In genomic region chr4:82493721-82494425, GRCh38 we compare ENCODE assay signal across 20 cellular contexts.
DNase-seq lines count a peak whose midpoint lies in the region; ATAC-seq lines count a peak whose summit lies in the region.
"Had no signal": no experiment of that assay in that cellular context is flagged by ENCODE, and none has a peak within 500 bp of the region (broad histone marks: within the 10 kb centered on the region; RNA-seq: fewer than 3 reads in every experiment).

No MANE protein-coding gene starts in this region.

- POLR2A ChIA-PET in CD8-positive, alpha-beta memory T cell (lab: Charles Lee), result no interaction called here

- DNase-seq in AG08396 (ENCODE audit: low spot score) (peak; percentile 23), GM04503 (ENCODE audit: low read depth) (peak; percentile 58), MV-4-11 (lab: John Stamatoyannopoulos, UW) (peak; percentile 33), fibroblast of peridontal ligament (ENCODE audit: extremely low read depth) (peak; percentile 11), T1000 (lab: John Stamatoyannopoulos, UW) (no peak)
- DNase-seq in CD8-positive, alpha-beta memory T cell, result no peak
- DNase-seq: ACHN; activated naive CD4-positive, alpha-beta T cell treated with anti-CD3 and anti-CD28 coated beads for 36 hours; activated T-cell treated with anti-CD3 and anti-CD28 coated beads for 4 hours; body of pancreas; Calu3; cortex of kidney; left ventricle myocardium superior; naive B cell; NCI-H524 treated with DMSO at 0.1 percent for 48 hours; PC-3; posterior cingulate gyrus; stimulated activated CD4-positive, alpha-beta T cell treated with anti-CD3 and anti-CD28 coated beads, Interleukin-2, amount 100 ng/mL, for 48 hours had no signal

- no peak overlapping the region for H3K27ac ChIP-seq in CD8-positive, alpha-beta memory T cell (ENCODE audit: low read depth, low read length)
- H3K27ac ChIP-seq: body of pancreas had no signal

- H3K36me3 Mint-ChIP-seq in CD8-positive, alpha-beta memory T cell, result peaks cover 0 to 6% (median 0%) of the 10 kb centered on the region in 3 donors
- H3K36me3 Mint-ChIP-seq: naive B cell had no signal

- no peaks in the 10 kb centered on the region for H3K9me3 Mint-ChIP-seq in CD8-positive, alpha-beta memory T cell
- H3K9me3 Mint-ChIP-seq: activated naive CD4-positive, alpha-beta T cell treated with anti-CD3 and anti-CD28 coated beads for 36 hours; naive B cell had no signal

- no peak overlapping the region for H3K4me3 Mint-ChIP-seq in CD8-positive, alpha-beta memory T cell
- H3K4me3 Mint-ChIP-seq: activated naive CD4-positive, alpha-beta T cell treated with anti-CD3 and anti-CD28 coated beads for 36 hours; naive B cell had no signal

- no peaks in the 10 kb centered on the region for H3K9me3 ChIP-seq in CD8-positive, alpha-beta memory T cell (ENCODE audit: low read length)
- H3K9me3 ChIP-seq: body of pancreas had no signal

- no peaks in the 10 kb centered on the region for H3K4me1 ChIP-seq in CD8-positive, alpha-beta memory T cell (ENCODE audit: insufficient read depth, low read length)

- no peaks in the 10 kb centered on the region for H3K4me1 Mint-ChIP-seq in CD8-positive, alpha-beta memory T cell
- H3K4me1 Mint-ChIP-seq: naive B cell had no signal

- CTCF ChIA-PET in CD8-positive, alpha-beta memory T cell (lab: Charles Lee), result no interaction called here

- peaks cover 0 to 2% of the 10 kb centered on the region in 2 donors for H3K27me3 Mint-ChIP-seq in CD8-positive, alpha-beta memory T cell
- H3K27me3 Mint-ChIP-seq: naive B cell had no signal

- no peak for ATAC-seq in HG03196 (IDR thresholded peaks at IDR 0.05; ENCODE audit: unreplicated experiment)
- ATAC-seq in GM18519 (IDR thresholded peaks at IDR 0.05; ENCODE audit: low FRiP score, unreplicated experiment), result no peak
- ATAC-seq: body of pancreas, left ventricle myocardium superior, PC-3 had no signal

- no peaks in the 10 kb centered on the region for H3K36me3 ChIP-seq in CD8-positive, alpha-beta memory T cell (ENCODE audit: insufficient read depth, low read length)

- no peak overlapping the region for H3K4me3 ChIP-seq in CD8-positive, alpha-beta memory T cell (ENCODE audit: low read length)
- H3K4me3 ChIP-seq: body of pancreas had no signal

- H3K27ac Mint-ChIP-seq in CD8-positive, alpha-beta memory T cell, result no peak overlapping the region
- H3K27ac Mint-ChIP-seq: activated naive CD4-positive, alpha-beta T cell treated with anti-CD3 and anti-CD28 coated beads for 36 hours; naive B cell had no signal

- H3K27me3 ChIP-seq in CD8-positive, alpha-beta memory T cell (ENCODE audit: insufficient read depth, low read length, poor library complexity, severe bottlenecking), result no peaks in the 10 kb centered on the region
- H3K27me3 ChIP-seq: body of pancreas had no signal

Comparison
In these comparisons a context has a peak if more than half of its experiments do, and no peak if none do; other contexts are left out.
1. DNase-seq: peak in AG08396 (single experiment), GM04503 (single experiment), MV-4-11 (single experiment) and fibroblast of peridontal ligament (single experiment); none in T1000 (single experiment) and CD8-positive, alpha-beta memory T cell (0 of 5).